In genomic region chr12:56117082-56117706, GRCh38 we compare ENCODE assay signal across 8 cellular contexts. TPM values are rescaled to one million over a fixed set of nuclear protein-coding genes. Genes with fewer than 3 reads are reported as not detected.
DNase-seq lines count a peak whose midpoint lies in the region; FAIRE-seq and TF ChIP-seq lines count a peak whose summit lies in the region.
"Not testable (repeated sequence)": the region's sequence is repeated elsewhere in the genome, so short reads cannot be mapped to it uniquely, and the experiment has no call there.

No MANE protein-coding gene starts in this region.

- not testable (repeated sequence) for H3K9me3 ChIP-seq in HEK293 (ENCODE audit: control insufficient read depth, insufficient read depth, low read depth, low read length); OCI-LY7 (ENCODE audit: low read length); right atrium auricular region; muscle layer of colon (ENCODE audit: low read length); small intestine (ENCODE audit: control insufficient read depth, low read depth)

- TF ChIP-seq CTCF in AG10803 (conservative IDR thresholded peaks at IDR 0.05; ENCODE audit: low read length); HEK293 (tag by site-specific recombination; IDR thresholded peaks at IDR 0.05); OCI-LY7 (conservative IDR thresholded peaks at IDR 0.05; ENCODE audit: low read length); right atrium auricular region (IDR thresholded peaks at IDR 0.05): not testable (repeated sequence)

- H3K79me2 ChIP-seq in OCI-LY7 (ENCODE audit: insufficient read depth, low read depth, low read length): peaks cover 16% of the 10 kb centered on the region

- H3K4me3 Mint-ChIP-seq in activated T-cell treated with anti-CD3 and anti-CD28 coated beads, Interleukin-2, amount 50 U/mL, for 24 hours: peak overlapping the region; percentile 96

- peak overlapping the region; percentile 71 for H3K4me2 ChIP-seq in OCI-LY7 (ENCODE audit: low read length)

- CTCF ChIA-PET in HEK293 (lab: Yijun Ruan, JAX) (interaction anchor here (0.6 to 5.0 kb wide), 12 partner anchors 8 to 597 kb away, joined by 3 to 86 read pairs (median 4); partner anchors contain the start of genes ERBB3, ESYT1, PA2G4 and SMARCC2), OCI-LY7 (lab: Charles Lee; ENCODE audit: unreplicated experiment) (interaction anchor here (1.0 kb wide), 2 partner anchors 13 to 72 kb away, joined by 4 read pairs; partner anchors contain the start of genes PA2G4 and SMARCC2)

- not testable (repeated sequence) for H3K4me1 ChIP-seq in HEK293 (ENCODE audit: control insufficient read depth, insufficient read depth, low read length); small intestine (ENCODE audit: control insufficient read depth in 2 of 2, insufficient read depth in 1 of 2, low read depth in 1 of 2, low read length in 1 of 2)
- H3K4me1 ChIP-seq in OCI-LY7 (ENCODE audit: insufficient read depth, low read length, poor library complexity, severe bottlenecking) (peaks cover 26% of the 10 kb centered on the region), right atrium auricular region (peaks cover 0 to 43% of the 10 kb centered on the region in 2 donors), muscle layer of colon (ENCODE audit: insufficient read depth, low read length) (peaks cover 20% of the 10 kb centered on the region)

- not testable (repeated sequence) for H3K9me3 Mint-ChIP-seq in activated T-cell treated with anti-CD3 and anti-CD28 coated beads, Interleukin-2, amount 50 U/mL, for 24 hours

- TSS peak; percentile 97 for BruUV-seq in OCI-LY7 (replicated peaks; lab: Mats Ljungman, UMichigan)

- H3K4me1 Mint-ChIP-seq in activated T-cell treated with anti-CD3 and anti-CD28 coated beads, Interleukin-2, amount 50 U/mL, for 24 hours (ENCODE audit: low read depth): peaks cover 43% of the 10 kb centered on the region

- FAIRE-seq in small intestine (lab: Jason Lieb, UNC): not testable (repeated sequence)

- not testable (repeated sequence) for DNase-seq in AG10803 (ENCODE audit: low read depth); activated T-cell treated with anti-CD3 and anti-CD28 coated beads, Interleukin-2, amount 50 U/mL, for 24 hours; right atrium auricular region (ENCODE audit: low spot score); small intestine
- peak; percentile 35 for DNase-seq in OCI-LY7 (ENCODE audit: low spot score)

- H3K36me3 ChIP-seq in HEK293 (ENCODE audit: control insufficient read depth in 2 of 2, insufficient read depth in 1 of 2, low read length in 2 of 2) (peaks cover 3 to 58% of the 10 kb centered on the region in 2 experiments; a peak in 2 of 3 replicates), OCI-LY7 (ENCODE audit: insufficient read depth, low read length) (peaks cover 65% of the 10 kb centered on the region), right atrium auricular region (peaks cover 25% of the 10 kb centered on the region), muscle layer of colon (ENCODE audit: insufficient read depth, low read length) (peaks cover 49% of the 10 kb centered on the region)
- H3K36me3 ChIP-seq in small intestine (ENCODE audit: control insufficient read depth in 2 of 2, insufficient read depth in 2 of 2, low read length in 2 of 2): not testable (repeated sequence)

- not testable (repeated sequence) for H3K9me2 ChIP-seq in OCI-LY7 (ENCODE audit: insufficient read depth, low read length)

- intact Hi-C loops in OCI-LY7 (cut with micrococcal nuclease; ENCODE audit: unreplicated experiment): loop anchor here (2.0 to 10.0 kb wide), 2 partner anchors 378 to 518 kb away; partner anchors contain the start of gene BAZ2A

- H3K27ac ChIP-seq in HEK293 (ENCODE audit: extremely low read depth, low read depth, low read length) (peak overlapping the region; percentile 99), OCI-LY7 (ENCODE audit: low read depth, low read length, poor library complexity, severe bottlenecking) (peak overlapping the region; percentile 94), cingulate gyrus (ENCODE audit: low read depth, low read length) (peak overlapping the region; percentile 98), right atrium auricular region (peak overlapping the region; percentile 94 to 95), muscle layer of colon (ENCODE audit: low read depth, low read length) (peak overlapping the region; percentile 94), small intestine (ENCODE audit: low read depth in 1 of 2, low read length in 1 of 2) (peak overlapping the region; percentile 96 to 99)

- peaks cover 81% of the 10 kb centered on the region for H3K36me3 Mint-ChIP-seq in activated T-cell treated with anti-CD3 and anti-CD28 coated beads, Interleukin-2, amount 50 U/mL, for 24 hours (ENCODE audit: low read depth)

- POLR2A ChIA-PET in HEK293 (lab: Yijun Ruan, JAX) (interaction anchor here (0.6 to 6.1 kb wide), 22 partner anchors 9 to 378 kb away, joined by 3 to 165 read pairs (median 8); partner anchors contain the start of genes ANKRD52, CNPY2, ESYT1 and MYL6), OCI-LY7 (lab: Charles Lee) (interaction anchor here (0.6 to 5.7 kb wide), 21 partner anchors 7 to 511 kb away, joined by 3 to 64 read pairs (median 4); partner anchors contain the start of genes ESYT1, PA2G4, RNF41 and SMARCC2)

- peak overlapping the region; percentile 100 for H3K27ac Mint-ChIP-seq in activated T-cell treated with anti-CD3 and anti-CD28 coated beads, Interleukin-2, amount 50 U/mL, for 24 hours

- not testable (repeated sequence) for H3K27me3 Mint-ChIP-seq in activated T-cell treated with anti-CD3 and anti-CD28 coated beads, Interleukin-2, amount 50 U/mL, for 24 hours

- not testable (repeated sequence) for H2AFZ ChIP-seq in OCI-LY7 (ENCODE audit: low read length)

- H4K20me1 ChIP-seq in OCI-LY7 (ENCODE audit: insufficient read depth, low read length): not testable (repeated sequence)

- H3K4me3 ChIP-seq in AG10803 (ENCODE audit: low read length): peak overlapping the region; percentile 88
- H3K4me3 ChIP-seq in HEK293 (ENCODE audit: low read depth, low read length): peak overlapping the region; percentile 69
- H3K4me3 ChIP-seq in OCI-LY7 (ENCODE audit: low read depth, low read length, poor library complexity, severe bottlenecking): peak overlapping the region; percentile 91
- peak overlapping the region; percentile 71 to 76 for H3K4me3 ChIP-seq in right atrium auricular region
- H3K4me3 ChIP-seq in muscle layer of colon (ENCODE audit: low read depth in 1 of 2, low read length in 2 of 2): peak overlapping the region; percentile 43 to 96
- peak overlapping the region; percentile 74 to 76 for H3K4me3 ChIP-seq in small intestine (ENCODE audit: low read depth in 1 of 2, low read length in 2 of 2)

- H3K9ac ChIP-seq in muscle layer of colon (ENCODE audit: low read length): peak overlapping the region; percentile 99

- not testable (repeated sequence) for H3K27me3 ChIP-seq in right atrium auricular region; muscle layer of colon (ENCODE audit: control insufficient read depth in 1 of 2, insufficient read depth in 2 of 2, low read length in 2 of 2); small intestine (ENCODE audit: control insufficient read depth in 2 of 2, insufficient read depth in 2 of 2, low read length in 2 of 2)

- WGBS in small intestine, 3 donors: 1 to 2% (median 1%) methylated on average over 12 of the region's 16 CpGs

TF ChIP-seq in HEK293, 187 proteins besides CTCF, POLR2A, EP300 and RAD21:
- peak; percentile 67; the same call in 1 of the 2 replicates for TF ChIP-seq SCRT2 (tag by site-specific recombination; IDR thresholded peaks at IDR 0.05)

RNA-seq across cellular contexts. Expression of gene RPL41, which starts 0.8 kb away (rescaled TPM):
- 4,534 and 5,932 TPM in 2 replicates for total RNA-seq in OCI-LY7 (2014; rRNA removed; shearing (Covaris generic))
- total RNA-seq in OCI-LY7 (2022): 4,745 and 4,976 TPM in 2 replicates
- 1,000 to 10,000 TPM in 1 of 2 donors, 100 to 1,000 TPM in 1; 606 to 2,188 TPM for total RNA-seq in right atrium auricular region
- polyA plus RNA-seq in small intestine: 1,000 to 10,000 TPM; 3,267 to 7,277 (median 6,102) TPM

RNA-seq across cellular contexts. Expression of gene ZC3H10, which starts 0.9 kb away (rescaled TPM):
- total RNA-seq in OCI-LY7 (2014; rRNA removed; shearing (Covaris generic)): 11.9 and 12.6 TPM in 2 replicates
- total RNA-seq in OCI-LY7 (2022) (15.8 and 16.5 TPM in 2 replicates), right atrium auricular region (1 to 10 TPM; 2.1 to 2.9 TPM)
- 1 to 10 TPM; 1.1 to 2.8 (median 1.3) TPM for polyA plus RNA-seq in small intestine

RNA-seq across cellular contexts. Expression of gene ESYT1, which starts 10.9 kb away (rescaled TPM):
- 74.6 and 85.9 TPM in 2 replicates for total RNA-seq in OCI-LY7 (2014; rRNA removed; shearing (Covaris generic))
- total RNA-seq in OCI-LY7 (2022): 108 and 112 TPM in 2 replicates
- total RNA-seq in right atrium auricular region: 10 to 100 TPM; 25.4 to 74.0 TPM
- 10 to 100 TPM in 1 of 3 donors, 1 to 10 TPM in 2; 2.7 to 51.8 (median 7.8) TPM for polyA plus RNA-seq in small intestine

RNA-seq across cellular contexts. Expression of gene PA2G4, which starts 12.8 kb away (rescaled TPM):
- 358 and 437 TPM in 2 replicates for total RNA-seq in OCI-LY7 (2014; rRNA removed; shearing (Covaris generic))
- total RNA-seq in OCI-LY7 (2022) (280 and 289 TPM in 2 replicates), right atrium auricular region (100 to 1,000 TPM in 1 of 2 donors, 10 to 100 TPM in 1; 91.4 to 116 TPM)
- 100 to 1,000 TPM in 1 of 3 donors, 10 to 100 TPM in 2; 63.7 to 156 (median 68.6) TPM for polyA plus RNA-seq in small intestine

RNA-seq across cellular contexts. Expression of gene MYL6B, which starts 35.2 kb away (rescaled TPM):
- 56.6 and 105 TPM in 2 replicates for total RNA-seq in OCI-LY7 (2014; rRNA removed; shearing (Covaris generic))
- total RNA-seq in OCI-LY7 (2022): 62.6 and 77.6 TPM in 2 replicates
- total RNA-seq in right atrium auricular region: 10 to 100 TPM; 36.1 to 55.1 TPM
- polyA plus RNA-seq in small intestine: 10 to 100 TPM; 24.8 to 31.2 (median 28.6) TPM
